24 cellular contexts compared by ENCODE assay signal in genomic region chr16:11465675-11466074, GRCh38.
"Had no signal": no experiment of that assay in that cellular context is flagged by ENCODE, and none has a peak within 500 bp of the region (broad histone marks: within the 10 kb centered on the region; RNA-seq: fewer than 3 reads in every experiment).

No MANE protein-coding gene starts in this region.

- H3K27ac ChIP-seq: colonic mucosa, epithelial cell of prostate, esophagus squamous epithelium, gastrocnemius medialis, heart right ventricle, left lung, lower lobe of right lung had no signal

- H3K4me1 ChIP-seq: colonic mucosa, esophagus squamous epithelium, gastrocnemius medialis, heart right ventricle, left lung, lower lobe of right lung had no signal

- H3K9me3 Mint-ChIP-seq: dendritic cell treated with granulocyte-macrophage colony-stimulating factor and Interleukin-4, amounts not matched to agents 40 ng/mL and 50 ng/mL, for 4 days; effector memory CD8-positive, alpha-beta T cell; endodermal cell; mesothelial cell of epicardium had no signal

- ATAC-seq: effector memory CD8-positive, alpha-beta T cell; esophagus mucosa; gastrocnemius medialis; heart right ventricle; left cardiac atrium; left lung; left ventricle myocardium superior; lower lobe of right lung; mucosa of descending colon had no signal

- H3K9me3 ChIP-seq: colonic mucosa, esophagus squamous epithelium, gastrocnemius medialis, heart right ventricle, left lung, lower lobe of right lung, mucosa of descending colon had no signal

- H3K27ac Mint-ChIP-seq: dendritic cell treated with granulocyte-macrophage colony-stimulating factor and Interleukin-4, amounts not matched to agents 40 ng/mL and 50 ng/mL, for 4 days; effector memory CD8-positive, alpha-beta T cell; endodermal cell; mesothelial cell of epicardium had no signal

- H3K4me3 Mint-ChIP-seq: dendritic cell treated with granulocyte-macrophage colony-stimulating factor and Interleukin-4, amounts not matched to agents 40 ng/mL and 50 ng/mL, for 4 days; effector memory CD8-positive, alpha-beta T cell; endodermal cell; mesothelial cell of epicardium had no signal

- H3K27me3 Mint-ChIP-seq: effector memory CD8-positive, alpha-beta T cell had no signal

- H3K36me3 Mint-ChIP-seq: mesothelial cell of epicardium had no signal

- H3K4me1 Mint-ChIP-seq: endodermal cell, mesothelial cell of epicardium had no signal

- H3K4me3 ChIP-seq: colonic mucosa, esophagus squamous epithelium, gastrocnemius medialis, heart right ventricle, left lung, lower lobe of right lung, mucosa of descending colon had no signal

- DNase-seq: colonic mucosa; cortex of kidney; effector CD8-positive, alpha-beta T cell; effector memory CD8-positive, alpha-beta T cell; endodermal cell; erythroblast; esophagus squamous epithelium; foreskin fibroblast; foreskin melanocyte; gastrocnemius medialis; glutamatergic neuron; head of caudate nucleus; heart right ventricle; hippocampal formation; left cardiac atrium; left lung; left ventricle myocardium superior; lower lobe of right lung; mesenchymal stem cell; mucosa of descending colon had no signal

- H3K36me3 ChIP-seq: colonic mucosa, esophagus squamous epithelium, gastrocnemius medialis, heart right ventricle, left lung, lower lobe of right lung had no signal
